20 cellular contexts compared by ENCODE assay signal in the genomic region with DNA sequence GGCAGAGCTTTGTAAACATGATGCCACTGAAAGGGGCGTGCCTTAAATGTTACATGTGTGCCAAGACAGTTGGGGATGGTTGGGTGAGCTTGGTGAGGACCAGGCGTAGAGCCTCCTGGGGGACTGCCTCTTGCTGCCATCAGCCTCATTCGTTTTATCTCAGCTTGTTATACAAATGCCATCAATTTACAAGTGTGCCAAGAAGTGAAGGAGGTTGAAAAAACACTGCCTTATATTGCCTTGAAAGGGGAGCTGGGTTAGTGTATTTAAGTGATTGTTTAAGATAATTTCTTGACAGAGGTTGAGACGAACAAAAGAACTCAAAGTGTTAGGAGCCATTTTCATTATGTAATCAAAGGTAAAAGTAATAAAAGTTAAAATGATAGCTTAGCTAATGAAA.
"Had no signal": no experiment of that assay in that cellular context is flagged by ENCODE, and none has a peak within 500 bp of the region (broad histone marks: within the 10 kb centered on the region; RNA-seq: fewer than 3 reads in every experiment).

No MANE protein-coding gene starts in this region.

- H3K4me3 ChIP-seq: dorsolateral prefrontal cortex, lung, right lobe of liver, thoracic aorta, tibial nerve, upper lobe of left lung had no signal

- H3K27ac Mint-ChIP-seq: memory B cell; naive B cell; natural killer cell treated with Interleukin-12 subunit alpha and Interleukin-12 subunit beta and Interleukin-15 and Interleukin-18, amount 100 ng/mL, for 72 hours; progenitor cell of endocrine pancreas; stimulated activated naive B cell treated with anti-CD40 and anti-IgM and Interleukin-4, amounts not matched to agents 10 μg/mL and 1 μg/mL and 100 μg/mL, for 72 hours; stimulated activated naive CD8-positive, alpha-beta T cell treated with anti-CD3 and anti-CD28 coated beads, Interleukin-15, Interleukin-2, amounts not matched to agents 100 ng/mL and 50 ng/mL, for 24 hours had no signal

- H3K9me3 Mint-ChIP-seq: memory B cell; naive B cell; natural killer cell treated with Interleukin-12 subunit alpha and Interleukin-12 subunit beta and Interleukin-15 and Interleukin-18, amount 100 ng/mL, for 72 hours; neural crest cell; stimulated activated naive B cell treated with anti-CD40 and anti-IgM and Interleukin-4, amounts not matched to agents 10 μg/mL and 1 μg/mL and 100 μg/mL, for 72 hours; stimulated activated naive CD8-positive, alpha-beta T cell treated with anti-CD3 and anti-CD28 coated beads, Interleukin-15, Interleukin-2, amounts not matched to agents 100 ng/mL and 50 ng/mL, for 24 hours had no signal

- H3K27me3 ChIP-seq: dorsolateral prefrontal cortex, right lobe of liver, tibial nerve, upper lobe of left lung had no signal

- H3K79me2 ChIP-seq: parathyroid adenoma had no signal

- H2AFZ ChIP-seq: parathyroid adenoma had no signal

- H3K9me3 ChIP-seq: right lobe of liver, thoracic aorta, tibial nerve, upper lobe of left lung had no signal

- H3K27ac ChIP-seq: parathyroid adenoma, right lobe of liver, thoracic aorta, tibial nerve, upper lobe of left lung had no signal

- H3K36me3 Mint-ChIP-seq: memory B cell; naive B cell; natural killer cell treated with Interleukin-12 subunit alpha and Interleukin-12 subunit beta and Interleukin-15 and Interleukin-18, amount 100 ng/mL, for 72 hours; stimulated activated naive B cell treated with anti-CD40 and anti-IgM and Interleukin-4, amounts not matched to agents 10 μg/mL and 1 μg/mL and 100 μg/mL, for 72 hours had no signal

- H3K9ac ChIP-seq: parathyroid adenoma had no signal

- H3K4me3 Mint-ChIP-seq: memory B cell; natural killer cell treated with Interleukin-12 subunit alpha and Interleukin-12 subunit beta and Interleukin-15 and Interleukin-18, amount 100 ng/mL, for 72 hours; neural crest cell; stimulated activated naive B cell treated with anti-CD40 and anti-IgM and Interleukin-4, amounts not matched to agents 10 μg/mL and 1 μg/mL and 100 μg/mL, for 72 hours; stimulated activated naive CD8-positive, alpha-beta T cell treated with anti-CD3 and anti-CD28 coated beads, Interleukin-15, Interleukin-2, amounts not matched to agents 100 ng/mL and 50 ng/mL, for 24 hours had no signal

- H3K4me1 ChIP-seq: parathyroid adenoma, right lobe of liver, upper lobe of left lung had no signal

- H3K36me3 ChIP-seq: right lobe of liver, thoracic aorta, upper lobe of left lung had no signal

- H3K4me1 Mint-ChIP-seq: memory B cell; naive B cell; neural crest cell; stimulated activated naive B cell treated with anti-CD40 and anti-IgM and Interleukin-4, amounts not matched to agents 10 μg/mL and 1 μg/mL and 100 μg/mL, for 72 hours had no signal

- DNase-seq: dorsolateral prefrontal cortex; effector CD4-positive, alpha-beta T cell; head of caudate nucleus; kidney; naive B cell; right lobe of liver; small intestine; stimulated activated CD4-positive, alpha-beta T cell treated with anti-CD3 and anti-CD28 coated beads, Interleukin-15, amount 100 ng/mL, for 24 hours; stimulated activated CD4-positive, alpha-beta T cell treated with anti-CD3 and anti-CD28 coated beads, Interleukin-2, amount 100 ng/mL, for 48 hours; stimulated activated naive B cell treated with anti-CD40 and anti-IgM and Interleukin-4, amounts not matched to agents 10 μg/mL and 1 μg/mL and 100 μg/mL, for 72 hours; upper lobe of left lung had no signal
